ENCODE assay signal across 21 cellular contexts in the genomic region with DNA sequence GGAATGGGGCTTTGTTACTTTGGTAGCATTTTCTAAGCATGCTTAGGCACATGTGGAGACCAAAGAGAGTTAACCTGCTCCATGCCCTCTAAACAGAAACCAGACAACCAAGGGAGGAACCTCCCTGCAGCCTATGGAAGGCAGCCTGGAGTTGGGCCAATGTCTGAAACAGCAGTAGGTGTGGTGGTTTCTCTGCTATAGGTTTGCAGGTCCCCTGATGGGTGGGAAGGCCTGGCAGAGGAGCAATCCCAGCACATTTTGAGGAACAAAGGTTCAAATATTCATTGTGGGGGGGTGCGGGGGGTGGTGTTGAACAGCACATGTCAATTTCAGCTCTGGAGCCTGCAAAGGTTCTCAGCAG.
DNase-seq lines count a peak whose midpoint lies in the region; ATAC-seq, FAIRE-seq and TF ChIP-seq lines count a peak whose summit lies in the region.
"Had no signal": no experiment of that assay in that cellular context is flagged by ENCODE, and none has a peak within 500 bp of the region (broad histone marks: within the 10 kb centered on the region; RNA-seq: fewer than 3 reads in every experiment).

No MANE protein-coding gene starts in this region.

- CTCF ChIA-PET in A673 (lab: Charles Lee), result no interaction called here
- CTCF ChIA-PET in activated CD8-positive, alpha-beta T cell treated with anti-CD3 and anti-CD28 coated beads for 36 hours (lab: Charles Lee), result interaction anchor here (3.0 kb wide), 1 partner anchor 202 kb away, joined by 7 read pairs; no protein-coding TSS in a partner anchor

- no peak for ATAC-seq in activated CD8-positive, alpha-beta T cell treated with anti-CD3 and anti-CD28 coated beads for 36 hours

- no peak for TF ChIP-seq POLR2A in Peyer's patch (IDR thresholded peaks at IDR 0.05)

- POLR2A ChIA-PET in A673 (lab: Charles Lee; ENCODE audit: low non-redundant PET), result no interaction called here
- POLR2A ChIA-PET in activated CD8-positive, alpha-beta T cell treated with anti-CD3 and anti-CD28 coated beads for 36 hours (lab: Charles Lee), result no interaction called here

- no peak overlapping the region for H3K9ac ChIP-seq in endodermal cell (ENCODE audit: extremely low read depth, low read length, poor library complexity, severe bottlenecking)

- H3K36me3 Mint-ChIP-seq in endodermal cell (ENCODE audit: low read depth), result no peaks in the 10 kb centered on the region
- no peaks in the 10 kb centered on the region for H3K36me3 Mint-ChIP-seq in activated CD8-positive, alpha-beta T cell treated with anti-CD3 and anti-CD28 coated beads for 36 hours (ENCODE audit: low read depth)
- H3K36me3 Mint-ChIP-seq: CD4-positive, CD25-positive, alpha-beta regulatory T cell had no signal

- H3K4me1 ChIP-seq in Peyer's patch (no peaks in the 10 kb centered on the region), endodermal cell (ENCODE audit: control insufficient read depth, insufficient read depth, low read length) (peaks cover 7% of the 10 kb centered on the region), small intestine (ENCODE audit: control insufficient read depth in 2 of 2, insufficient read depth in 1 of 2, low read depth in 1 of 2, low read length in 1 of 2) (no peaks in the 10 kb centered on the region), A673 (ENCODE audit: insufficient read depth, low read length, poor library complexity, severe bottlenecking) (no peaks in the 10 kb centered on the region)
- H3K4me1 ChIP-seq: Caco-2 had no signal

- H3K4me3 Mint-ChIP-seq in endodermal cell, result no peak overlapping the region
- H3K4me3 Mint-ChIP-seq in activated CD8-positive, alpha-beta T cell treated with anti-CD3 and anti-CD28 coated beads for 36 hours, result no peak overlapping the region
- H3K4me3 Mint-ChIP-seq: B cell; CD4-positive, CD25-positive, alpha-beta regulatory T cell had no signal

- no peaks in the 10 kb centered on the region for H3K9me3 Mint-ChIP-seq in endodermal cell
- no peaks in the 10 kb centered on the region for H3K9me3 Mint-ChIP-seq in activated CD8-positive, alpha-beta T cell treated with anti-CD3 and anti-CD28 coated beads for 36 hours

- H3K4me3 ChIP-seq in Peyer's patch, result no peak overlapping the region
- no peak overlapping the region for H3K4me3 ChIP-seq in endodermal cell (ENCODE audit: low read length)
- no peak overlapping the region for H3K4me3 ChIP-seq in small intestine (ENCODE audit: low read depth in 1 of 2, low read length in 2 of 2)
- H3K4me3 ChIP-seq in A673 (ENCODE audit: low read depth, low read length, poor library complexity, severe bottlenecking), result no peak overlapping the region
- H3K4me3 ChIP-seq: SK-N-MC had no signal

- no peaks in the 10 kb centered on the region for H3K27me3 Mint-ChIP-seq in endodermal cell (ENCODE audit: insufficient read depth)
- H3K27me3 Mint-ChIP-seq in activated CD8-positive, alpha-beta T cell treated with anti-CD3 and anti-CD28 coated beads for 36 hours, result peaks cover 7% of the 10 kb centered on the region

- H3K4me1 Mint-ChIP-seq in endodermal cell, result peaks cover 18% of the 10 kb centered on the region
- no peaks in the 10 kb centered on the region for H3K4me1 Mint-ChIP-seq in activated CD8-positive, alpha-beta T cell treated with anti-CD3 and anti-CD28 coated beads for 36 hours (ENCODE audit: low read depth)
- H3K4me1 Mint-ChIP-seq: B cell; CD4-positive, CD25-positive, alpha-beta regulatory T cell had no signal

- FAIRE-seq in small intestine (lab: Jason Lieb, UNC), result no peak
- FAIRE-seq: GM12892, GM18507, RCC 7860 had no signal

- TF ChIP-seq CTCF in Peyer's patch (IDR thresholded peaks at IDR 0.05) (no peak), endodermal cell (conservative IDR thresholded peaks at IDR 0.05) (no peak), A673 (conservative IDR thresholded peaks at IDR 0.05; ENCODE audit: low read depth, low read length) (no peak)
- TF ChIP-seq CTCF in activated CD8-positive, alpha-beta T cell treated with anti-CD3 and anti-CD28 coated beads for 36 hours (IDR thresholded peaks at IDR 0.05), result no peak

- H3K27me3 ChIP-seq in Peyer's patch (no peaks in the 10 kb centered on the region), endodermal cell (ENCODE audit: control insufficient read depth, insufficient read depth, low read length, poor library complexity, severe bottlenecking) (no peaks in the 10 kb centered on the region), small intestine (ENCODE audit: control insufficient read depth in 2 of 2, insufficient read depth in 2 of 2, low read length in 2 of 2) (no peaks in the 10 kb centered on the region), A673 (replicated peaks; ENCODE audit: insufficient read depth, low read depth, low read length, poor library complexity) (no peaks in the 10 kb centered on the region)

- H3K36me3 ChIP-seq in Peyer's patch, result no peaks in the 10 kb centered on the region
- H3K36me3 ChIP-seq in endodermal cell (ENCODE audit: control insufficient read depth, insufficient read depth, low read length), result no peaks in the 10 kb centered on the region
- no peaks in the 10 kb centered on the region for H3K36me3 ChIP-seq in small intestine (ENCODE audit: control insufficient read depth in 2 of 2, insufficient read depth in 2 of 2, low read length in 2 of 2)
- H3K36me3 ChIP-seq in A673 (ENCODE audit: insufficient read depth, low read length, poor library complexity, severe bottlenecking), result no peaks in the 10 kb centered on the region

- H3K27ac Mint-ChIP-seq in endodermal cell, result peak overlapping the region; percentile 42
- H3K27ac Mint-ChIP-seq in activated CD8-positive, alpha-beta T cell treated with anti-CD3 and anti-CD28 coated beads for 36 hours, result no peak overlapping the region
- H3K27ac Mint-ChIP-seq: B cell; CD4-positive, CD25-positive, alpha-beta regulatory T cell had no signal

- no TSS peak for BruUV-seq in A673 (replicated peaks; lab: Mats Ljungman, UMichigan)

- H3K27ac ChIP-seq in Peyer's patch (no peak overlapping the region), endodermal cell (ENCODE audit: low read depth, low read length) (no peak overlapping the region), small intestine (ENCODE audit: low read depth in 1 of 2, low read length in 1 of 2) (no peak overlapping the region), A673 (ENCODE audit: low read depth, low read length, poor library complexity, severe bottlenecking) (no peak overlapping the region)
- H3K27ac ChIP-seq: SK-N-MC had no signal

- H3K9me3 ChIP-seq in Peyer's patch, result no peaks in the 10 kb centered on the region
- no peaks in the 10 kb centered on the region for H3K9me3 ChIP-seq in endodermal cell (ENCODE audit: control insufficient read depth, low read length)
- no peaks in the 10 kb centered on the region for H3K9me3 ChIP-seq in small intestine (ENCODE audit: control insufficient read depth, low read depth)
- H3K9me3 ChIP-seq in A673 (ENCODE audit: low read depth, low read length, poor library complexity, severe bottlenecking), result no peaks in the 10 kb centered on the region
- H3K9me3 ChIP-seq: Caco-2 had no signal

- intact Hi-C loops in A673 (cut with micrococcal nuclease; ENCODE audit: unreplicated experiment), result no loop called here
- intact Hi-C loops in activated CD8-positive, alpha-beta T cell treated with anti-CD3 and anti-CD28 coated beads for 36 hours (cut with micrococcal nuclease), result no loop called here

- 73% methylated on average over 1 of the region's 1 CpG; no CpG with 5 or more reads in 1 of the 2 experiments for WGBS in endodermal cell (ENCODE audit: insufficient coverage in 1 of 2, insufficient read length in 1 of 2), 2 experiments
- 74 to 100% (median 82%) methylated on average over 1 of the region's 1 CpG for WGBS in small intestine, 3 donors

- DNase-seq in DMS79 treated with DMSO at 0.1 percent for 48 hours (lab: John Stamatoyannopoulos, UW) (peak; percentile 68), DMS79 (lab: John Stamatoyannopoulos, UW) (no peak), Peyer's patch (peak in 2 of 3 donors; percentile 46 to 56), endodermal cell (peak; percentile 45), small intestine (peak; percentile 40), A673 (ENCODE audit: low spot score) (no peak), NCI-H526 treated with DMSO at 0.1 percent for 48 hours (lab: John Stamatoyannopoulos, UW) (no peak)
- DNase-seq in activated CD8-positive, alpha-beta T cell treated with anti-CD3 and anti-CD28 coated beads for 36 hours, result no peak
- DNase-seq: 8988T; Caco-2; CD4-positive, CD25-positive, alpha-beta regulatory T cell; NCI-H1092 treated with DMSO at 0.1 percent for 48 hours; NCI-H2081 treated with DMSO at 0.1 percent for 48 hours; NCI-H526; NK-92 treated with Interleukin-12 subunit alpha and Interleukin-12 subunit beta, amount 100 ng/mL, for 24 hours; SHP77 had no signal

Comparison
In these comparisons a context has a peak if more than half of its experiments do, and no peak if none do; other contexts are left out.
1. DNase-seq: peak in DMS79 treated with DMSO at 0.1 percent for 48 hours (single experiment), Peyer's patch (2 of 3), endodermal cell (single experiment) and small intestine (single experiment); none in DMS79 (single experiment), A673 (single experiment), activated CD8-positive, alpha-beta T cell treated with anti-CD3 and anti-CD28 coated beads for 36 hours (single experiment) and NCI-H526 treated with DMSO at 0.1 percent for 48 hours (single experiment).